Comparison of ENCODE assay signal across 17 cellular contexts in genomic region chr3:44326515-44326914, GRCh38. TPM values are rescaled to one million over a fixed set of nuclear protein-coding genes. Genes with fewer than 3 reads are reported as not detected.
DNase-seq lines count a peak whose midpoint lies in the region; ATAC-seq and TF ChIP-seq lines count a peak whose summit lies in the region.
"Had no signal": no experiment of that assay in that cellular context is flagged by ENCODE, and none has a peak within 500 bp of the region (broad histone marks: within the 10 kb centered on the region; RNA-seq: fewer than 3 reads in every experiment).

No MANE protein-coding gene starts in this region.

- no peak overlapping the region for H2AFZ ChIP-seq in PC-3 (ENCODE audit: low read length)

- no peaks in the 10 kb centered on the region for H3K9me2 ChIP-seq in PC-3 (replicated peaks; ENCODE audit: low read length)

- ATAC-seq in heart left ventricle (peak in 1 of 4 donors; percentile 44), left ventricle myocardium superior (no peak), PC-3 (no peak), GM21367 (IDR thresholded peaks at IDR 0.05; ENCODE audit: unreplicated experiment) (no peak)
- ATAC-seq: A549; CD8-positive, alpha-beta T cell had no signal

- no peaks in the 10 kb centered on the region for H3K9me3 ChIP-seq in heart left ventricle
- H3K9me3 ChIP-seq in PC-3 (ENCODE audit: low read length), result no peaks in the 10 kb centered on the region
- H3K9me3 ChIP-seq: Caco-2 had no signal

- BruUV-seq in PC-3 (replicated peaks; lab: Mats Ljungman, UMichigan), result no TSS peak

- no peaks in the 10 kb centered on the region for H3K27me3 ChIP-seq in heart left ventricle
- H3K27me3 ChIP-seq in PC-3 (ENCODE audit: low read length), result no peaks in the 10 kb centered on the region
- H3K27me3 ChIP-seq: BLaER1 treated with 17β-estradiol and CSF1 and Interleukin-3, amounts not matched to agents 10 nM and 100 nM had no signal

- no peak overlapping the region for H3K4me2 ChIP-seq in PC-3 (ENCODE audit: low read length)
- H3K4me2 ChIP-seq: A549; BLaER1 treated with 17β-estradiol and CSF1 and Interleukin-3, amounts not matched to agents 10 nM and 100 nM had no signal

- H3K27ac Mint-ChIP-seq in endothelial cell (ENCODE audit: unreplicated experiment), result peak overlapping the region; percentile 10
- H3K27ac Mint-ChIP-seq: B cell; CD4-positive, alpha-beta T cell; CD8-positive, alpha-beta T cell had no signal

- H3K4me3 Mint-ChIP-seq in endothelial cell (ENCODE audit: unreplicated experiment), result no peak overlapping the region
- H3K4me3 Mint-ChIP-seq: B cell; CD4-positive, alpha-beta T cell; CD8-positive, alpha-beta T cell had no signal

- intact Hi-C loops in heart left ventricle (cut with DNase I), result loop anchor here in 4 of 10 donors (10.0 kb wide), 2 partner anchors 148 to 298 kb away; partner anchors contain the start of genes ZNF445 (in 3 of the 4) and ZNF197 (in 1 of the 4)
- intact Hi-C loops in left ventricle myocardium superior (cut with micrococcal nuclease), result no loop called here
- intact Hi-C loops in PC-3 (cut with micrococcal nuclease), result loop anchor here (1.0 kb wide), 1 partner anchor 12 kb away; the partner anchor contains the start of gene TCAIM

- H3K79me2 ChIP-seq in PC-3 (ENCODE audit: low read length), result no peaks in the 10 kb centered on the region

- DNase-seq in heart left ventricle (no peak), left ventricle myocardium superior (no peak), PC-3 (no peak), endothelial cell (ENCODE audit: low spot score) (no peak)
- DNase-seq: AML-193; Caco-2; Calu3; CD4-positive, alpha-beta T cell; CD8-positive, alpha-beta T cell; DMS79 treated with DMSO at 0.1 percent for 48 hours; GF-D8 had no signal

- TF ChIP-seq CTCF in heart left ventricle (IDR thresholded peaks at IDR 0.05) (no peak), PC-3 (conservative IDR thresholded peaks at IDR 0.05; ENCODE audit: low read depth, low read length) (no peak), endothelial cell (IDR thresholded peaks at IDR 0.05; ENCODE audit: unreplicated experiment) (no peak)

- no peak overlapping the region for H3K9ac ChIP-seq in PC-3 (ENCODE audit: low read length)
- H3K9ac ChIP-seq: BLaER1 treated with 17β-estradiol and CSF1 and Interleukin-3, amounts not matched to agents 10 nM and 100 nM had no signal

- no peaks in the 10 kb centered on the region for H3K36me3 ChIP-seq in heart left ventricle
- H3K36me3 ChIP-seq in PC-3 (ENCODE audit: low read depth, low read length), result no peaks in the 10 kb centered on the region

- no peaks in the 10 kb centered on the region for H3K9me3 Mint-ChIP-seq in endothelial cell (ENCODE audit: unreplicated experiment)
- H3K9me3 Mint-ChIP-seq: CD4-positive, alpha-beta T cell; CD8-positive, alpha-beta T cell had no signal

- TF ChIP-seq POLR2A in heart left ventricle (IDR thresholded peaks at IDR 0.05), result no peak

- peak overlapping the region in 7 of 12 donors; percentile 8 to 66 (median 60) for H3K27ac ChIP-seq in heart left ventricle
- H3K27ac ChIP-seq in PC-3 (ENCODE audit: low read length), result 0 out of 2 replicates have a peak overlapping the region, but pooled peaks have one; percentile 2
- H3K27ac ChIP-seq: 22Rv1; A549; BLaER1 treated with 17β-estradiol and CSF1 and Interleukin-3, amounts not matched to agents 10 nM and 100 nM; C4-2B had no signal

- H3K27me3 Mint-ChIP-seq in endothelial cell (ENCODE audit: unreplicated experiment), result no peaks in the 10 kb centered on the region

- POLR2A ChIA-PET in PC-3 (lab: Charles Lee; ENCODE audit: unreplicated experiment), result no interaction called here

- H3F3A ChIP-seq in PC-3 (ENCODE audit: low read length, unreplicated experiment), result no peaks in the 10 kb centered on the region

- H3K4me1 ChIP-seq in heart left ventricle (no peaks in the 10 kb centered on the region), PC-3 (ENCODE audit: insufficient read depth, low read length) (peaks cover 7% of the 10 kb centered on the region)
- H3K4me1 ChIP-seq: A549; BLaER1 treated with 17β-estradiol and CSF1 and Interleukin-3, amounts not matched to agents 10 nM and 100 nM had no signal

- H4K20me1 ChIP-seq in PC-3 (ENCODE audit: low read length), result no peaks in the 10 kb centered on the region
- H4K20me1 ChIP-seq: BLaER1 treated with 17β-estradiol and CSF1 and Interleukin-3, amounts not matched to agents 10 nM and 100 nM had no signal

- peaks cover 5% of the 10 kb centered on the region for H3K4me1 Mint-ChIP-seq in endothelial cell (ENCODE audit: unreplicated experiment)
- H3K4me1 Mint-ChIP-seq: B cell had no signal

- no peaks in the 10 kb centered on the region for H3K36me3 Mint-ChIP-seq in endothelial cell (ENCODE audit: low read depth, unreplicated experiment)
- H3K36me3 Mint-ChIP-seq: CD8-positive, alpha-beta T cell had no signal

- no peak overlapping the region for H3K4me3 ChIP-seq in heart left ventricle
- no peak overlapping the region for H3K4me3 ChIP-seq in PC-3 (ENCODE audit: low read length)
- H3K4me3 ChIP-seq: A549; BLaER1 treated with 17β-estradiol and CSF1 and Interleukin-3, amounts not matched to agents 10 nM and 100 nM had no signal

- CTCF ChIA-PET in PC-3 (lab: Charles Lee), result no interaction called here

- WGBS in heart left ventricle, 4 donors, result 57 to 67% (median 65%) methylated on average over 3 of the region's 3 CpGs

RNA-seq across cellular contexts. Expression of gene TCAIM, which starts 12.1 kb away (rescaled TPM):
- total RNA-seq in heart left ventricle (10 to 100 TPM; 24.1 to 45.0 (median 32.4) TPM), left ventricle myocardium superior (34.7 TPM), PC-3 (2014; rRNA removed) (19.1 and 20.2 TPM in 2 replicates), endothelial cell (ENCODE audit: unreplicated experiment) (20.5 TPM)
- polyA plus RNA-seq in heart left ventricle, result 10 to 100 TPM; 17.0 to 26.2 TPM
